Comparison of ENCODE assay signal across 19 cellular contexts in the genomic region with DNA sequence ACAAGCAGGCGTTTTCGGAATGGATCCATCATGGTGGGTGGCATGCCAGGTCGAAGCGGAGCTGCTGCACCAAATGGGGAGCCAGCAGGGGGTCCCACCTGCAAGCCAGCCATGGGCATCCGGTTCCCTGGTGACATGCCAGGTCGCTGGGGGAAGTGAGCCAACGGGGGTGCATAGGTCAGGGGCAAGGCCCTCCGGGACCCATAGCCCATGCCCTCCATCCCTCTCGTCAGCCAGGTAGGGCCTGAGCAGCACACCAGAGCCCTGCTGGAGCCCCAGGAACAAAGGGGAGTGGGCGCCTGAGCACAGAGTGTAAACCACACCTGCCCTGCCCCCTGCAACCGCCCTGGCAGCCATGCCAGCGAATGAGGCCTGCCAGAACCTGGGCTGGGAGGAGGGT. TPM values are rescaled to one million over a fixed set of nuclear protein-coding genes. Genes with fewer than 3 reads are reported as not detected.
DNase-seq lines count a peak whose midpoint lies in the region; ATAC-seq and TF ChIP-seq lines count a peak whose summit lies in the region.
"Had no signal": no experiment of that assay in that cellular context is flagged by ENCODE, and none has a peak within 500 bp of the region (broad histone marks: within the 10 kb centered on the region; RNA-seq: fewer than 3 reads in every experiment).

No MANE protein-coding gene starts in this region.

- H3K27ac ChIP-seq in left ventricle myocardium inferior (replicated peaks) = peak overlapping the region; percentile 98
- peak overlapping the region; percentile 97 to 98 (median 98) for H3K27ac ChIP-seq in esophagus muscularis mucosa (replicated peaks in 1 of 4)
- peak overlapping the region; percentile 93 to 99 (median 96) for H3K27ac ChIP-seq in sigmoid colon
- no peak overlapping the region for H3K27ac ChIP-seq in CD4-positive, alpha-beta memory T cell (ENCODE audit: low read depth, low read length)
- H3K27ac ChIP-seq in smooth muscle cell (ENCODE audit: low read depth) = no peak overlapping the region

- no peak overlapping the region for H3K4me3 Mint-ChIP-seq in CD4-positive, alpha-beta memory T cell
- H3K4me3 Mint-ChIP-seq: activated T-cell treated with anti-CD3 and anti-CD28 coated beads, Interleukin-2, amount 50 U/mL, for 4 hours had no signal

- peaks cover 13 to 51% of the 10 kb centered on the region in 2 donors for H3K36me3 Mint-ChIP-seq in CD4-positive, alpha-beta memory T cell

- ATAC-seq in HG02852 (IDR thresholded peaks at IDR 0.05; ENCODE audit: unreplicated experiment) = no peak
- ATAC-seq: activated T-cell treated with anti-CD3 and anti-CD28 coated beads, Interleukin-2, amount 50 U/mL, for 4 hours had no signal

- peaks cover 10% of the 10 kb centered on the region for H3F3A ChIP-seq in smooth muscle cell (ENCODE audit: low read depth)

- peaks cover 25 to 60% (median 38%) of the 10 kb centered on the region in 4 donors for H3K4me1 Mint-ChIP-seq in CD4-positive, alpha-beta memory T cell

- TF ChIP-seq POLR2A in esophagus muscularis mucosa (IDR thresholded peaks at IDR 0.05; ENCODE audit: low read depth) = no peak
- TF ChIP-seq POLR2A in sigmoid colon (IDR thresholded peaks at IDR 0.05) = no peak

- H2AFZ ChIP-seq in smooth muscle cell (ENCODE audit: low read depth) = no peak overlapping the region

- TF ChIP-seq EP300 in esophagus muscularis mucosa (IDR thresholded peaks at IDR 0.05) (no peak), sigmoid colon (IDR thresholded peaks at IDR 0.05) (no peak)

- no peaks in the 10 kb centered on the region for H3K9me3 Mint-ChIP-seq in CD4-positive, alpha-beta memory T cell
- H3K9me3 Mint-ChIP-seq: activated T-cell treated with anti-CD3 and anti-CD28 coated beads, Interleukin-2, amount 50 U/mL, for 4 hours; IgD-negative memory B cell had no signal

- H3K4me2 ChIP-seq in smooth muscle cell = no peak overlapping the region

- CTCF ChIA-PET in CD4-positive, alpha-beta memory T cell (lab: Charles Lee; ENCODE audit: partially characterized antibody) = interaction anchor here (1.1 to 4.8 kb wide), 3 partner anchors 7 to 139 kb away, joined by 3 to 21 read pairs (median 3); no protein-coding TSS in a partner anchor

- 96% methylated on average over 4 of the region's 12 CpGs for WGBS in esophagus muscularis mucosa
- WGBS in sigmoid colon, 2 donors = 89 to 94% methylated on average over 12 of the region's 12 CpGs
- WGBS in smooth muscle cell (ENCODE audit: low lambda C conversion rate) = 97% methylated on average over 12 of the region's 12 CpGs

- no peaks in the 10 kb centered on the region for H3K27me3 Mint-ChIP-seq in CD4-positive, alpha-beta memory T cell
- H3K27me3 Mint-ChIP-seq: IgD-negative memory B cell had no signal

- POLR2A ChIA-PET in CD4-positive, alpha-beta memory T cell (lab: Charles Lee; ENCODE audit: partially characterized antibody) = interaction anchor here (1.5 to 8.8 kb wide), 4 partner anchors 9 to 142 kb away, joined by 3 to 93 read pairs (median 35); partner anchors contain the start of genes CCDC47, DDX42, FTSJ3 and PSMC5

- no peaks in the 10 kb centered on the region for H3K27me3 ChIP-seq in left ventricle myocardium inferior (ENCODE audit: low read depth)
- H3K27me3 ChIP-seq in esophagus muscularis mucosa = no peaks in the 10 kb centered on the region
- H3K27me3 ChIP-seq in sigmoid colon = no peaks in the 10 kb centered on the region
- H3K27me3 ChIP-seq in CD4-positive, alpha-beta memory T cell (ENCODE audit: insufficient read depth, low read length) = no peaks in the 10 kb centered on the region
- no peaks in the 10 kb centered on the region for H3K27me3 ChIP-seq in smooth muscle cell (ENCODE audit: low read depth)
- H3K27me3 ChIP-seq: ovary had no signal

- H3K9ac ChIP-seq in smooth muscle cell (ENCODE audit: low read depth) = no peak overlapping the region

- no peak for TF ChIP-seq CTCF in left ventricle myocardium inferior (IDR thresholded peaks at IDR 0.05; ENCODE audit: borderline replicate concordance)
- no peak for TF ChIP-seq CTCF in esophagus muscularis mucosa (IDR thresholded peaks at IDR 0.05)
- TF ChIP-seq CTCF in sigmoid colon (IDR thresholded peaks at IDR 0.05) = no peak
- no peak for TF ChIP-seq CTCF in smooth muscle cell (IDR thresholded peaks at IDR 0.05; ENCODE audit: borderline replicate concordance, insufficient read depth, poor library complexity, severe bottlenecking)

- H4K20me1 ChIP-seq in smooth muscle cell (ENCODE audit: low read depth) = peaks cover 56% of the 10 kb centered on the region

- H3K27ac Mint-ChIP-seq in CD4-positive, alpha-beta memory T cell = peak overlapping the region in 2 of 7 donors; percentile 55 to 71

- H3K79me2 ChIP-seq in smooth muscle cell (ENCODE audit: low read depth) = peaks cover 63% of the 10 kb centered on the region

- H3K4me3 ChIP-seq in left ventricle myocardium inferior = no peak overlapping the region
- H3K4me3 ChIP-seq in esophagus muscularis mucosa = peak overlapping the region in 2 of 4 donors; percentile 93 to 97
- H3K4me3 ChIP-seq in sigmoid colon = no peak overlapping the region
- H3K4me3 ChIP-seq in CD4-positive, alpha-beta memory T cell (ENCODE audit: low read length in 2 of 2) = no peak overlapping the region
- no peak overlapping the region for H3K4me3 ChIP-seq in smooth muscle cell
- H3K4me3 ChIP-seq: ovary had no signal

- intact Hi-C loops in left ventricle myocardium inferior (cut with micrococcal nuclease) (no loop called here), cardiac septum (cut with DNase I) (no loop called here), esophagus muscularis mucosa (cut with DNase I) (no loop called here), sigmoid colon (cut with DNase I) (no loop called here)
- intact Hi-C loops in CD4-positive, alpha-beta memory T cell (cut with micrococcal nuclease) = no loop called here

- DNase-seq in left ventricle myocardium inferior (no peak), cardiac septum (ENCODE audit: low spot score) (no peak), esophagus muscularis mucosa (ENCODE audit: extremely low spot score) (no peak), sigmoid colon (no peak), COR-L47 (lab: John Stamatoyannopoulos, UW) (no peak), smooth muscle cell (lab: John Stamatoyannopoulos, UW; ENCODE audit: unreplicated experiment) (no peak)
- DNase-seq in CD4-positive, alpha-beta memory T cell = no peak
- DNase-seq: activated CD4-positive, alpha-beta T cell treated with anti-CD3 and anti-CD28 coated beads, Interleukin-2, amount 50 U/mL, for 1 hour; activated T-cell treated with anti-CD3 and anti-CD28 coated beads, Interleukin-2, amount 50 U/mL, for 4 hours; effector CD4-positive, alpha-beta T cell; midbrain; NCI-H1105; NCI-H2227 treated with DMSO at 0.1 percent for 48 hours; stimulated activated CD4-positive, alpha-beta T cell treated with anti-CD3 and anti-CD28 coated beads, Interleukin-15, amount 100 ng/mL, for 24 hours had no signal

- H3K36me3 ChIP-seq in left ventricle myocardium inferior (peaks cover 49% of the 10 kb centered on the region), esophagus muscularis mucosa (peaks cover 22 to 52% (median 49%) of the 10 kb centered on the region in 4 donors), sigmoid colon (peaks cover 20 to 50% (median 43%) of the 10 kb centered on the region in 4 donors), smooth muscle cell (ENCODE audit: low read depth) (no peaks in the 10 kb centered on the region)
- peaks cover 42% of the 10 kb centered on the region for H3K36me3 ChIP-seq in CD4-positive, alpha-beta memory T cell (ENCODE audit: insufficient read depth, low read length)
- H3K36me3 ChIP-seq: ovary had no signal

- H3K4me1 ChIP-seq in left ventricle myocardium inferior = peaks cover 69% of the 10 kb centered on the region
- H3K4me1 ChIP-seq in esophagus muscularis mucosa = peaks cover 49 to 76% (median 74%) of the 10 kb centered on the region in 4 donors
- peaks cover under 1 to 67% (median 59%) of the 10 kb centered on the region in 4 donors for H3K4me1 ChIP-seq in sigmoid colon
- H3K4me1 ChIP-seq in CD4-positive, alpha-beta memory T cell (ENCODE audit: insufficient read depth, low read length) = peaks cover 62% of the 10 kb centered on the region
- H3K4me1 ChIP-seq in smooth muscle cell (ENCODE audit: low read depth) = peaks cover 18% of the 10 kb centered on the region

- no peaks in the 10 kb centered on the region for H3K9me3 ChIP-seq in left ventricle myocardium inferior (replicated peaks)
- no peaks in the 10 kb centered on the region for H3K9me3 ChIP-seq in esophagus muscularis mucosa
- no peaks in the 10 kb centered on the region for H3K9me3 ChIP-seq in sigmoid colon
- H3K9me3 ChIP-seq in CD4-positive, alpha-beta memory T cell (ENCODE audit: control insufficient read depth in 1 of 2, low read length in 2 of 2) = no peaks in the 10 kb centered on the region
- no peaks in the 10 kb centered on the region for H3K9me3 ChIP-seq in smooth muscle cell (replicated peaks; ENCODE audit: low read depth)
- H3K9me3 ChIP-seq: ovary had no signal

RNA-seq across cellular contexts. Expression of gene SMARCD2, which starts 5.0 kb away (rescaled TPM):
- 21.0 TPM for total RNA-seq in left ventricle myocardium inferior
- 18.8 TPM for total RNA-seq in cardiac septum
- total RNA-seq in esophagus muscularis mucosa = 100 to 1,000 TPM; 112 to 136 (median 127) TPM
- 100 to 1,000 TPM in 2 of 4 donors, 10 to 100 TPM in 2; 79.7 to 122 (median 105) TPM for total RNA-seq in sigmoid colon
- polyA plus RNA-seq in sigmoid colon = 10 to 100 TPM; 44.4 to 95.9 (median 50.6) TPM
- total RNA-seq in CD4-positive, alpha-beta memory T cell = 100 to 1,000 TPM; 113 to 114 TPM
- polyA plus RNA-seq in CD4-positive, alpha-beta memory T cell = 100 to 1,000 TPM in 1 of 2 donors, 10 to 100 TPM in 1; 80.4 to 125 TPM
- 41.6 and 43.7 TPM in 2 replicates for total RNA-seq in smooth muscle cell
- polyA plus RNA-seq in smooth muscle cell = 41.9 and 58.6 TPM in 2 replicates

RNA-seq across cellular contexts. Expression of gene FTSJ3, which starts 10.0 kb away (rescaled TPM):
- total RNA-seq in left ventricle myocardium inferior (36.7 TPM), cardiac septum (29.9 TPM), esophagus muscularis mucosa (10 to 100 TPM; 46.8 to 72.4 (median 56.2) TPM), sigmoid colon (10 to 100 TPM; 31.0 to 65.8 (median 47.6) TPM), smooth muscle cell (32.5 and 46.8 TPM in 2 replicates)
- polyA plus RNA-seq in sigmoid colon (10 to 100 TPM in 2 of 3 donors, 1 to 10 TPM in 1; 7.9 to 30.7 (median 10.2) TPM), smooth muscle cell (21.9 and 24.8 TPM in 2 replicates)
- total RNA-seq in CD4-positive, alpha-beta memory T cell = 10 to 100 TPM; 62.1 to 62.2 TPM
- polyA plus RNA-seq in CD4-positive, alpha-beta memory T cell = 10 to 100 TPM; 12.3 to 40.8 TPM

RNA-seq across cellular contexts. Expression of gene PSMC5, which starts 10.2 kb away (rescaled TPM):
- total RNA-seq in left ventricle myocardium inferior = 115 TPM
- total RNA-seq in cardiac septum = 109 TPM
- total RNA-seq in esophagus muscularis mucosa = 100 to 1,000 TPM in 1 of 4 donors, 10 to 100 TPM in 3; 71.2 to 117 (median 92.1) TPM
- total RNA-seq in sigmoid colon = 100 to 1,000 TPM in 3 of 4 donors, 10 to 100 TPM in 1; 94.2 to 161 (median 113) TPM
- polyA plus RNA-seq in sigmoid colon = 100 to 1,000 TPM in 2 of 3 donors, 10 to 100 TPM in 1; 95.7 to 157 (median 130) TPM
- 100 to 1,000 TPM; 121 TPM for total RNA-seq in CD4-positive, alpha-beta memory T cell
- polyA plus RNA-seq in CD4-positive, alpha-beta memory T cell = 100 to 1,000 TPM; 188 to 227 TPM
- total RNA-seq in smooth muscle cell = 32.3 and 46.2 TPM in 2 replicates
- polyA plus RNA-seq in smooth muscle cell = 132 and 153 TPM in 2 replicates

RNA-seq across cellular contexts. Expression of gene CSH2, which starts 36.0 kb away (rescaled TPM):
- total RNA-seq in left ventricle myocardium inferior (not detected), cardiac septum (not detected), esophagus muscularis mucosa (not detected), sigmoid colon (not detected), smooth muscle cell (not detected in 2 replicates)
- polyA plus RNA-seq in sigmoid colon (not detected), smooth muscle cell (not detected in 2 replicates)
- not detected for total RNA-seq in CD4-positive, alpha-beta memory T cell
- not detected for polyA plus RNA-seq in CD4-positive, alpha-beta memory T cell
- total RNA-seq: activated T-cell treated with anti-CD3 and anti-CD28 coated beads, Interleukin-2, amount 50 U/mL, for 4 hours; fibroblast of villous mesenchyme; ovary had no signal
- polyA plus RNA-seq: AG04450, IgD-negative memory B cell, ovary had no signal

RNA-seq across cellular contexts. Expression of gene GH2, which starts 44.3 kb away (rescaled TPM):
- not detected for total RNA-seq in left ventricle myocardium inferior
- not detected for total RNA-seq in cardiac septum
- total RNA-seq in esophagus muscularis mucosa = not detected
- total RNA-seq in sigmoid colon = not detected
- polyA plus RNA-seq in sigmoid colon = not detected
- total RNA-seq in CD4-positive, alpha-beta memory T cell = not detected
- polyA plus RNA-seq in CD4-positive, alpha-beta memory T cell = not detected
- total RNA-seq in smooth muscle cell = not detected in 2 replicates
- not detected in 2 replicates for polyA plus RNA-seq in smooth muscle cell
- total RNA-seq: activated T-cell treated with anti-CD3 and anti-CD28 coated beads, Interleukin-2, amount 50 U/mL, for 4 hours; fibroblast of villous mesenchyme; ovary had no signal
- polyA plus RNA-seq: AG04450, IgD-negative memory B cell, ovary had no signal

Comparison
In these comparisons a context has a peak if more than half of its experiments do, and no peak if none do; other contexts are left out.
1. H3K27ac ChIP-seq: peak in left ventricle myocardium inferior (single experiment), esophagus muscularis mucosa (4 of 4) and sigmoid colon (4 of 4); none in CD4-positive, alpha-beta memory T cell (single experiment) and smooth muscle cell (single experiment).